In the genomic region with DNA sequence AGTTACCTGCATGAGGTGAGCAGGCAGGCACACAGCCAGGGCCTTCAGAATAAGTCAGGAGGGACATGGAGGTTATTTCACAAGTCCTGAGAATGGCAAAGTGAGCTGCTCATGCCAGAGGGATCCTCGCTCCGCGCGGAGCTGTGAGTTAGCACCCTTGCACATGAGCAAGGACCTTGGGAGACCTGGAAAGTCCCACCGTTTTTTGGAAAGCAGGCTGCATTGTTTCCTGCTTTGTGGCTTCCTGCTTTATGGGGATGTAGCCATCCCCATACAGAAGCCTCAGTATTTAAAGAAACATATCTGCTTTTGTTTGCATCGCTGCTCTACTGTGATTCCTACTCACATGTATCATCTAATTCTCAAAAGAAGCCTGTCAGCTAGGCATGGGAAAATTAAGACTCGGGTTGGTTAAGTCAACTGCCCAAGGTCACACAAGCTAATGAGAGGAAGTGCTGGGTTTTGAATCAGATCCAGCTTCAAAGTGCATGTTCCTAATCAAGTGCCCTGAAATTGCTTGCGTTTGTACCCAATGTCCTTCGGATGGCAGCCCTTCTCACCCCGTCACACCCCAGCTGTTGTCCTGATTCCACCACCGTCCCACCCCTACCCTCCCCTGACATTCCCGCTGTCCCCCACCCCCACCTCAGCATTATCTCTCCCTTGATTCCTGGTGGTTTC, we compare ENCODE assay signal across 20 cellular contexts.
DNase-seq lines count a peak whose midpoint lies in the region; ATAC-seq, FAIRE-seq and TF ChIP-seq lines count a peak whose summit lies in the region.
"Had no signal": no experiment of that assay in that cellular context is flagged by ENCODE, and none has a peak within 500 bp of the region (broad histone marks: within the 10 kb centered on the region; RNA-seq: fewer than 3 reads in every experiment).

No MANE protein-coding gene starts in this region.

- intact Hi-C loops in GM12878 (cut with micrococcal nuclease; ENCODE audit: unreplicated experiment) = no loop called here

- RAD21 ChIA-PET in GM12878 (lab: Charles Lee; ENCODE audit: unreplicated experiment) = no interaction called here

- POLR2A ChIA-PET in GM12878 (lab: Charles Lee) = no interaction called here

- no peak for TF ChIP-seq POLR2A in GM12878 (IDR thresholded peaks at IDR 0.05; ENCODE audit: low read depth, low read length)

- no peaks in the 10 kb centered on the region for H3K4me1 Mint-ChIP-seq in stimulated activated naive CD8-positive, alpha-beta T cell treated with anti-CD3 and anti-CD28 coated beads, Interleukin-15, amount 100 ng/mL, for 72 hours
- H3K4me1 Mint-ChIP-seq in neural progenitor cell = peaks cover 12% of the 10 kb centered on the region
- H3K4me1 Mint-ChIP-seq: CD8-positive, alpha-beta memory T cell had no signal

- no peaks in the 10 kb centered on the region for H3K27me3 Mint-ChIP-seq in stimulated activated naive CD8-positive, alpha-beta T cell treated with anti-CD3 and anti-CD28 coated beads, Interleukin-15, amount 100 ng/mL, for 72 hours
- peaks cover 5% of the 10 kb centered on the region for H3K27me3 Mint-ChIP-seq in neural progenitor cell (ENCODE audit: insufficient read depth, low read depth)
- H3K27me3 Mint-ChIP-seq: activated T-helper 17 cell treated with anti-CD3 and anti-CD28 coated beads, Interleukin-2, amount 50 U/mL, for 72 hours; CD8-positive, alpha-beta memory T cell had no signal

- no peak for TF ChIP-seq RAD21 in GM12878 (IDR thresholded peaks at IDR 0.05; ENCODE audit: insufficient read depth, low read depth, low read length)

- H3K4me3 Mint-ChIP-seq in stimulated activated naive CD8-positive, alpha-beta T cell treated with anti-CD3 and anti-CD28 coated beads, Interleukin-15, amount 100 ng/mL, for 72 hours = no peak overlapping the region
- H3K4me3 Mint-ChIP-seq in neural progenitor cell = no peak overlapping the region
- H3K4me3 Mint-ChIP-seq: activated T-helper 17 cell treated with anti-CD3 and anti-CD28 coated beads, Interleukin-2, amount 50 U/mL, for 72 hours; CD8-positive, alpha-beta memory T cell had no signal

- H3F3A ChIP-seq in neural progenitor cell (ENCODE audit: low read depth) = peaks cover 3% of the 10 kb centered on the region

- H3K36me3 Mint-ChIP-seq in neural progenitor cell = no peaks in the 10 kb centered on the region

- peak overlapping the region; percentile 27 to 49 for H3K27ac Mint-ChIP-seq in stimulated activated naive CD8-positive, alpha-beta T cell treated with anti-CD3 and anti-CD28 coated beads, Interleukin-15, amount 100 ng/mL, for 72 hours
- no peak overlapping the region for H3K27ac Mint-ChIP-seq in neural progenitor cell

- H3K79me2 ChIP-seq in GM12878 (ENCODE audit: control insufficient read depth, insufficient read depth, low read length) = no peaks in the 10 kb centered on the region
- H3K79me2 ChIP-seq in neural progenitor cell (ENCODE audit: low read depth) = no peaks in the 10 kb centered on the region

- no peaks in the 10 kb centered on the region for H3K9me3 Mint-ChIP-seq in stimulated activated naive CD8-positive, alpha-beta T cell treated with anti-CD3 and anti-CD28 coated beads, Interleukin-15, amount 100 ng/mL, for 72 hours
- H3K9me3 Mint-ChIP-seq in neural progenitor cell = no peaks in the 10 kb centered on the region
- H3K9me3 Mint-ChIP-seq: activated T-helper 17 cell treated with anti-CD3 and anti-CD28 coated beads, Interleukin-2, amount 50 U/mL, for 72 hours; CD8-positive, alpha-beta memory T cell had no signal

- BruUV-seq in GM12878 (replicated peaks; lab: Mats Ljungman, UMichigan) = no TSS peak

- H3K9ac ChIP-seq in GM12878 (ENCODE audit: control insufficient read depth, insufficient read depth, low read length) (no peak overlapping the region), neural progenitor cell (no peak overlapping the region)

- in situ Hi-C loops in GM12878 (cut with MboI) = no loop called here

- no peak for TF ChIP-seq EP300 in GM12878 (IDR thresholded peaks at IDR 0.05; ENCODE audit: borderline replicate concordance in 1 of 2, control insufficient read depth in 1 of 2, low read depth in 2 of 2, low read length in 2 of 2)

- no peaks in the 10 kb centered on the region for H3K9me3 ChIP-seq in GM12878 (replicated peaks; ENCODE audit: control insufficient read depth, insufficient read depth, low read length)
- H3K9me3 ChIP-seq in neural progenitor cell (ENCODE audit: low read depth) = no peaks in the 10 kb centered on the region
- H3K9me3 ChIP-seq: esophagus muscularis mucosa, right lobe of liver, vagina had no signal

- WGBS in GM12878 (ENCODE audit: insufficient coverage, insufficient replicate concordance, low lambda C conversion rate, missing lambda C conversion rate) = 71% methylated on average over 9 of the region's 12 CpGs

- H2AFZ ChIP-seq in GM12878 (ENCODE audit: control insufficient read depth, low read depth, low read length) (no peak overlapping the region; the same call in 1 of the 2 replicates), neural progenitor cell (replicated peaks) (no peak overlapping the region)

- no peak for ATAC-seq in stimulated activated naive CD8-positive, alpha-beta T cell treated with anti-CD3 and anti-CD28 coated beads, Interleukin-15, amount 100 ng/mL, for 72 hours
- ATAC-seq in stimulated activated naive CD8-positive, alpha-beta T cell treated with anti-CD3 and anti-CD28 coated beads, Interleukin-15, Interleukin-2, amounts not matched to agents 100 U/mL and 50 U/mL, for 24 hours = no peak
- ATAC-seq in GM12878 (no peak), GM21515 (IDR thresholded peaks at IDR 0.05; ENCODE audit: unreplicated experiment) (no peak), esophagus mucosa (no peak)
- ATAC-seq: right lobe of liver had no signal

- CTCF ChIA-PET in GM12878 (lab: Yijun Ruan, JAX) = interaction anchor here (1.0 to 1.1 kb wide), 2 partner anchors 157 to 347 kb away, joined by 3 read pairs; no protein-coding TSS in a partner anchor

- H3K27ac ChIP-seq in GM12878 (ENCODE audit: control insufficient read depth, insufficient read depth) (no peak overlapping the region), neural progenitor cell (no peak overlapping the region)
- H3K27ac ChIP-seq: esophagus muscularis mucosa, right lobe of liver, vagina had no signal

- H3K4me1 ChIP-seq in GM12878 (ENCODE audit: control insufficient read depth, insufficient read depth, low read length) = no peaks in the 10 kb centered on the region
- peaks cover 21% of the 10 kb centered on the region for H3K4me1 ChIP-seq in neural progenitor cell
- H3K4me1 ChIP-seq: right lobe of liver, vagina had no signal

- H4K20me1 ChIP-seq in GM12878 (ENCODE audit: control insufficient read depth, insufficient read depth) (no peaks in the 10 kb centered on the region), neural progenitor cell (ENCODE audit: low read depth) (no peaks in the 10 kb centered on the region)

- H3K4me2 ChIP-seq in GM12878 (ENCODE audit: control insufficient read depth, insufficient read depth) (0 out of 2 replicates have a peak overlapping the region, but pooled peaks have one; percentile 9), neural progenitor cell (peak overlapping the region; percentile 48)

- FAIRE-seq in GM12878 (lab: Jason Lieb, UNC) = no peak
- FAIRE-seq: kidney had no signal

- no peak for TF ChIP-seq CTCF in GM12878 (IDR thresholded peaks at IDR 0.05 in 2 of 3, conservative IDR thresholded peaks at IDR 0.05 in 1 of 3; ENCODE audit: control insufficient read depth in 2 of 3, extremely low read depth in 1 of 3, insufficient read depth in 1 of 3, low read depth in 3 of 3, low read length in 3 of 3)
- TF ChIP-seq CTCF in neural progenitor cell (IDR thresholded peaks at IDR 0.05) = no peak

- SMC1A ChIA-PET in GM12878 (lab: Charles Lee; ENCODE audit: uncharacterized antibody, unreplicated experiment) = no interaction called here

- H3K4me3 ChIP-seq in GM12878 = no peak overlapping the region
- no peak overlapping the region for H3K4me3 ChIP-seq in neural progenitor cell
- H3K4me3 ChIP-seq: esophagus muscularis mucosa, right lobe of liver, vagina had no signal

- H3K27me3 ChIP-seq in GM12878 (replicated peaks in 1 of 2; ENCODE audit: control insufficient read depth in 2 of 2, insufficient read depth in 2 of 2, low read length in 1 of 2) (no peaks in the 10 kb centered on the region), neural progenitor cell (no peaks in the 10 kb centered on the region)
- H3K27me3 ChIP-seq: esophagus muscularis mucosa, right lobe of liver, vagina had no signal

- H3K36me3 ChIP-seq in GM12878 (ENCODE audit: control insufficient read depth in 2 of 2, insufficient read depth in 2 of 2, low read length in 1 of 2) = peaks cover 3 to 5% of the 10 kb centered on the region in 2 experiments
- H3K36me3 ChIP-seq in neural progenitor cell = no peaks in the 10 kb centered on the region
- H3K36me3 ChIP-seq: right lobe of liver, vagina had no signal

- no peak for DNase-seq in stimulated activated naive CD8-positive, alpha-beta T cell treated with anti-CD3 and anti-CD28 coated beads, Interleukin-15, amount 100 ng/mL, for 72 hours
- DNase-seq in stimulated activated naive CD8-positive, alpha-beta T cell treated with anti-CD3 and anti-CD28 coated beads, Interleukin-15, Interleukin-2, amounts not matched to agents 100 U/mL and 50 U/mL, for 24 hours = no peak
- DNase-seq in GM12878 (ENCODE audit: low read depth, low spot score) (no peak), neural progenitor cell (ENCODE audit: low spot score) (peak; percentile 46), NCI-H2196 treated with DMSO at 0.1 percent for 48 hours (lab: John Stamatoyannopoulos, UW; ENCODE audit: unreplicated experiment) (no peak)
- DNase-seq: activated CD4-positive, alpha-beta T cell treated with anti-CD3 and anti-CD28 coated beads for 48 hours; CD8-positive, alpha-beta memory T cell; DMS153; effector memory CD4-positive, alpha-beta T cell; KBM-7; kidney; NCI-H1436 treated with DMSO at 0.1 percent for 48 hours; NCI-H510A; right lobe of liver; stimulated activated CD8-positive, alpha-beta memory T cell treated with anti-CD3 and anti-CD28 coated beads, Interleukin-4, amount 100 ng/mL, for 48 hours had no signal

TF ChIP-seq in GM12878, 131 proteins besides CTCF, POLR2A, EP300 and RAD21 (continues in another document):
- TF ChIP-seq CREM (IDR thresholded peaks at IDR 0.05; ENCODE audit: low read depth) (no peak), MTA2 (IDR thresholded peaks at IDR 0.05; ENCODE audit: low read depth) (no peak), ZNF384 (IDR thresholded peaks at IDR 0.05; ENCODE audit: borderline replicate concordance, low read depth, low read length) (no peak), NFIC (IDR thresholded peaks at IDR 0.05; ENCODE audit: low read depth, low read length) (no peak), ASH2L (IDR thresholded peaks at IDR 0.05; ENCODE audit: borderline replicate concordance, low read depth) (no peak), SP1 (IDR thresholded peaks at IDR 0.05; ENCODE audit: low read depth, low read length) (no peak)
